9 cellular contexts compared by ENCODE assay signal in the genomic region with DNA sequence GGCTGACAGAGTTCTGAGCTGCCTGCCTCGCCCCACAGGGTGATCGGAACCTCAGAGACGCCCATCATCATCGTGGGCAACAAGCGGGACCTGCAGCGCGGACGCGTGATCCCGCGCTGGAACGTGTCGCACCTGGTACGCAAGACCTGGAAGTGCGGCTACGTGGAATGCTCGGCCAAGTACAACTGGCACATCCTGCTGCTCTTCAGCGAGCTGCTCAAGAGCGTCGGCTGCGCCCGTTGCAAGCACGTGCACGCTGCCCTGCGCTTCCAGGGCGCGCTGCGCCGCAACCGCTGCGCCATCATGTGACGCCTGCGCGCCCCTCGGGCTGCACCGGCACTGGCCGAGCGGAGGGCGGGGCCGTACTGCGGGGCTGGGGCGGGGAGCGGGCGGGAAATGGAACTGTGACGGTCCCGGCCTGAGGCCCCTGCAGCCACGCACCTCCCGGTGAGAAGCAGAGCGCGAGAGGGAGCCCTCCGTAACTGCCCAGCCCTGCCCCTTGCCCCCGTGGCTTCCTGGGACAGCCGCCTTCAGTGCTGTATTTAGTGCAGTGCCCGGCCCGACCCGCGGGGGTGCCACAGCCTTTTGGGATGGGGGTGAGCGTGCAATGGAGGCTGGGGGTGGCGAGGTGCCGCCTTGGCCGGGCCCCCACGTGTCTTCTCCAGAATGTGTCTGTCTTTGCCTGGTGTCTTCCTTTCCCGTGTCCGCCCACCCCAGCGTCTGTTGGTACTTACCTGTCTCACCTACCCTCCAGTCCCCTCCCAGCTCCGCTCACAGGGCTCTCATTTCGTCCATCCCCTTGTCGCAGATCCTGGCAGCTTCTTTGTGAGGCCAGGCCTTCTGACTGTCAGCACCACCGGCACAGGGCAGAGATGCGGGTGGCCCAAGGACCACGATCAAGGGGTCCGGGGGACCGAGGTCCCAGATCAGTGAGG.
DNase-seq lines count a peak whose midpoint lies in the region; ATAC-seq and TF ChIP-seq lines count a peak whose summit lies in the region.
"Had no signal": no experiment of that assay in that cellular context is flagged by ENCODE, and none has a peak within 500 bp of the region (broad histone marks: within the 10 kb centered on the region; RNA-seq: fewer than 3 reads in every experiment).

No MANE protein-coding gene starts in this region.

- TF ChIP-seq CTCF in GM20000 (IDR thresholded peaks at IDR 0.05; ENCODE audit: extremely low read depth, missing control alignments): no peak

- H3K9me3 Mint-ChIP-seq in stimulated activated naive B cell treated with anti-CD40 and anti-IgM and Interleukin-4, amounts not matched to agents 10 μg/mL and 1 μg/mL and 100 μg/mL, for 72 hours: no peaks in the 10 kb centered on the region

- H3K9me3 ChIP-seq in iPS-18c (ENCODE audit: control insufficient read depth, insufficient read depth, low read length): peaks cover 2% of the 10 kb centered on the region
- H3K9me3 ChIP-seq: tibial artery had no signal

- peaks cover 31 to 53% of the 10 kb centered on the region in 2 donors for H3K27me3 Mint-ChIP-seq in stimulated activated naive B cell treated with anti-CD40 and anti-IgM and Interleukin-4, amounts not matched to agents 10 μg/mL and 1 μg/mL and 100 μg/mL, for 72 hours

- H3K27ac Mint-ChIP-seq in stimulated activated naive B cell treated with anti-CD40 and anti-IgM and Interleukin-4, amounts not matched to agents 10 μg/mL and 1 μg/mL and 100 μg/mL, for 72 hours: peak overlapping the region; percentile 44

- DNase-seq in activated CD4-positive, alpha-beta T cell treated with anti-CD3 and anti-CD28 coated beads for 48 hours: peak; percentile 50
- no peak for DNase-seq in activated CD4-positive, alpha-beta T cell treated with anti-CD3 and anti-CD28 coated beads, Interleukin-2, amount 50 U/mL, for 4 hours
- peak; percentile 44 to 50 for DNase-seq in activated T-cell treated with anti-CD3 and anti-CD28 coated beads, Interleukin-2, amount 50 U/mL, for 48 hours
- DNase-seq in stimulated activated naive B cell treated with anti-CD40 and anti-IgM and Interleukin-4, amounts not matched to agents 10 μg/mL and 1 μg/mL and 100 μg/mL, for 72 hours: no peak
- DNase-seq in SHP77 (lab: John Stamatoyannopoulos, UW): no peak
- no peak for DNase-seq in GM20000 (ENCODE audit: low spot score)

- H3K4me3 ChIP-seq in iPS-18c (ENCODE audit: insufficient read depth, low read depth, low read length): peak overlapping the region; percentile 28

- no peaks in the 10 kb centered on the region for H3K36me3 Mint-ChIP-seq in stimulated activated naive B cell treated with anti-CD40 and anti-IgM and Interleukin-4, amounts not matched to agents 10 μg/mL and 1 μg/mL and 100 μg/mL, for 72 hours

- ATAC-seq in stimulated activated naive B cell treated with anti-CD40 and anti-IgM and Interleukin-4, amounts not matched to agents 10 μg/mL and 1 μg/mL and 100 μg/mL, for 72 hours (replicated peaks): peak; percentile 40 to 51
- no peak for ATAC-seq in GM18519 (IDR thresholded peaks at IDR 0.05; ENCODE audit: low FRiP score, unreplicated experiment)

- peaks cover 3 to 7% of the 10 kb centered on the region in 2 donors for H3K4me1 Mint-ChIP-seq in stimulated activated naive B cell treated with anti-CD40 and anti-IgM and Interleukin-4, amounts not matched to agents 10 μg/mL and 1 μg/mL and 100 μg/mL, for 72 hours

- peak overlapping the region; percentile 63 to 76 for H3K4me3 Mint-ChIP-seq in stimulated activated naive B cell treated with anti-CD40 and anti-IgM and Interleukin-4, amounts not matched to agents 10 μg/mL and 1 μg/mL and 100 μg/mL, for 72 hours

Comparison
In these comparisons a context has a peak if more than half of its experiments do, and no peak if none do; other contexts are left out.
1. DNase-seq: peak in activated CD4-positive, alpha-beta T cell treated with anti-CD3 and anti-CD28 coated beads for 48 hours (single experiment) and activated T-cell treated with anti-CD3 and anti-CD28 coated beads, Interleukin-2, amount 50 U/mL, for 48 hours (2 of 2); none in activated CD4-positive, alpha-beta T cell treated with anti-CD3 and anti-CD28 coated beads, Interleukin-2, amount 50 U/mL, for 4 hours (0 of 2), stimulated activated naive B cell treated with anti-CD40 and anti-IgM and Interleukin-4, amounts not matched to agents 10 μg/mL and 1 μg/mL and 100 μg/mL, for 72 hours (single experiment), SHP77 (0 of 2) and GM20000 (single experiment).